In the genomic region with DNA sequence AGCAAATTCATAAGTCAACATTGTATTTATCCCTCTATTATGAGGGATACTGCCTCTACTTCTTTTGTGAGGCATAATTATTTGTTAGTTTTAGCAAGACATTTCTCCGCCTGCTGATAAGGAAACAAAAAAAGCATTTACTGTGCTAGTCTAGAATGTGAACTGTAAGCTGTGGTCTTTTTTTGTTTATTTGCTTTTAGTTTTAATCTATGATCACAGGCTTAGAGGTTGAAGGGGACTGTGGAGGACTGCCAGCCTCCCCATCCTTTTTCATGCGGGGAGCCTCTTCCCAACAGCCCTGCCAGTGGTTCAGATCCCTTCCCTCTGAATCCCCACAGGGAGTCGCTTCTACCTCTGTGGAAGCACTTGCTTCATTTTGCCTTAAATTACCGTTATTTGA, we compare ENCODE assay signal across 2 cellular contexts.
TF ChIP-seq lines count a peak whose summit lies in the region.

No MANE protein-coding gene starts in this region.

TF ChIP-seq in A549, 52 proteins besides CTCF, POLR2A, EP300 and RAD21 (continued from another document):
- TF ChIP-seq REST (IDR thresholded peaks at IDR 0.05) (no peak), CBX2 (IDR thresholded peaks at IDR 0.05; ENCODE audit: borderline replicate concordance, low read depth) (no peak)

TF ChIP-seq in GM23338, 12 proteins besides CTCF, POLR2A, EP300 and RAD21 (continued from another document):
- TF ChIP-seq, protein P1, sequence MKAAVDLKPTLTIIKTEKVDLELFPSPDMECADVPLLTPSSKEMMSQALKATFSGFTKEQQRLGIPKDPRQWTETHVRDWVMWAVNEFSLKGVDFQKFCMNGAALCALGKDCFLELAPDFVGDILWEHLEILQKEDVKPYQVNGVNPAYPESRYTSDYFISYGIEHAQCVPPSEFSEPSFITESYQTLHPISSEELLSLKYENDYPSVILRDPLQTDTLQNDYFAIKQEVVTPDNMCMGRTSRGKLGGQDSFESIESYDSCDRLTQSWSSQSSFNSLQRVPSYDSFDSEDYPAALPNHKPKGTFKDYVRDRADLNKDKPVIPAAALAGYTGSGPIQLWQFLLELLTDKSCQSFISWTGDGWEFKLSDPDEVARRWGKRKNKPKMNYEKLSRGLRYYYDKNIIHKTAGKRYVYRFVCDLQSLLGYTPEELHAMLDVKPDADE (IDR thresholded peaks at IDR 0.05) = no peak
- TF ChIP-seq STAT1 (IDR thresholded peaks at IDR 0.05; ENCODE audit: unreplicated experiment) (no peak), EZH2phosphoT487 (IDR thresholded peaks at IDR 0.05; ENCODE audit: unreplicated experiment) (no peak), ZNF114 (CRISPR knock-in tag; IDR thresholded peaks at IDR 0.05) (no peak), EZH2 (IDR thresholded peaks at IDR 0.05; ENCODE audit: low read depth, unreplicated experiment) (no peak), ZNF331 (CRISPR knock-in tag; IDR thresholded peaks at IDR 0.05; ENCODE audit: low read depth) (no peak), REST (IDR thresholded peaks at IDR 0.05; ENCODE audit: unreplicated experiment) (no peak), POLR2AphosphoS5 (IDR thresholded peaks at IDR 0.05; ENCODE audit: low read depth) (no peak), JUNB (IDR thresholded peaks at IDR 0.05; ENCODE audit: unreplicated experiment) (no peak), CREB1 (CRISPR knock-in tag; IDR thresholded peaks at IDR 0.05; ENCODE audit: low read depth) (no peak)
